ENCODE assay signal across 11 cellular contexts in genomic region chr20:32510120-32510600, GRCh38.
DNase-seq lines count a peak whose midpoint lies in the region; ATAC-seq and TF ChIP-seq lines count a peak whose summit lies in the region.
"Had no signal": no experiment of that assay in that cellular context is flagged by ENCODE, and none has a peak within 500 bp of the region (broad histone marks: within the 10 kb centered on the region; RNA-seq: fewer than 3 reads in every experiment).

No MANE protein-coding gene starts in this region.

- no peak overlapping the region for H3K4me3 ChIP-seq in left lung
- H3K4me3 ChIP-seq: esophagus squamous epithelium, prostate gland, SJCRH30 had no signal

- H3K4me1 Mint-ChIP-seq in activated CD8-positive, alpha-beta memory T cell treated with anti-CD3 and anti-CD28 coated beads, Interleukin-2, amount 10 ng/mL, durations not matched to agents 7 days and 5 days: peaks cover 27% of the 10 kb centered on the region
- peaks cover 44% of the 10 kb centered on the region for H3K4me1 Mint-ChIP-seq in activated CD4-positive, alpha-beta memory T cell treated with anti-CD3 and anti-CD28 coated beads, Interleukin-2, amount 10 ng/mL, durations not matched to agents 7 days and 5 days

- no peaks in the 10 kb centered on the region for H3K27me3 ChIP-seq in left lung
- H3K27me3 ChIP-seq: esophagus squamous epithelium had no signal

- CTCF ChIA-PET in activated CD8-positive, alpha-beta memory T cell treated with anti-CD3 and anti-CD28 coated beads, Interleukin-2, amount 10 ng/mL, durations not matched to agents 7 days and 5 days (lab: Charles Lee): interaction anchor here (4.3 kb wide), 1 partner anchor 143 kb away, joined by 15 read pairs; no protein-coding TSS in a partner anchor
- CTCF ChIA-PET in activated CD4-positive, alpha-beta memory T cell treated with anti-CD3 and anti-CD28 coated beads, Interleukin-2, amount 10 ng/mL, durations not matched to agents 7 days and 5 days (lab: Charles Lee): interaction anchor here (0.8 kb wide), 1 partner anchor 10 kb away, joined by 3 read pairs; no protein-coding TSS in a partner anchor

- DNase-seq in activated CD8-positive, alpha-beta memory T cell treated with anti-CD3 and anti-CD28 coated beads, Interleukin-2, amount 10 ng/mL, durations not matched to agents 7 days and 5 days: no peak
- DNase-seq in activated CD8-positive, alpha-beta memory T cell treated with anti-CD3 and anti-CD28 coated beads, Interleukin-2, amount 50 U/mL, for 4 hours: no peak
- no peak for DNase-seq in activated CD4-positive, alpha-beta memory T cell treated with anti-CD3 and anti-CD28 coated beads, Interleukin-2, amount 10 ng/mL, durations not matched to agents 7 days and 5 days
- DNase-seq in left lung (peak; percentile 26 to 76), NCI-H510A treated with DMSO at 0.1 percent for 48 hours (lab: John Stamatoyannopoulos, UW) (no peak), NCI-H187 treated with DMSO at 0.1 percent for 48 hours (lab: John Stamatoyannopoulos, UW) (no peak)
- peak; percentile 43 for DNase-seq in stimulated activated CD8-positive, alpha-beta memory T cell treated with anti-CD3 and anti-CD28 coated beads, Interleukin-4, amount 100 ng/mL, for 48 hours
- DNase-seq in central memory CD4-positive, alpha-beta T cell: no peak
- DNase-seq: esophagus squamous epithelium had no signal

- no peaks in the 10 kb centered on the region for H3K36me3 ChIP-seq in left lung
- H3K36me3 ChIP-seq: esophagus squamous epithelium, prostate gland, SJCRH30 had no signal

- no peaks in the 10 kb centered on the region for H3K9me3 Mint-ChIP-seq in activated CD8-positive, alpha-beta memory T cell treated with anti-CD3 and anti-CD28 coated beads, Interleukin-2, amount 10 ng/mL, durations not matched to agents 7 days and 5 days (ENCODE audit: low read depth)
- no peaks in the 10 kb centered on the region for H3K9me3 Mint-ChIP-seq in activated CD4-positive, alpha-beta memory T cell treated with anti-CD3 and anti-CD28 coated beads, Interleukin-2, amount 10 ng/mL, durations not matched to agents 7 days and 5 days

- peaks cover 1% of the 10 kb centered on the region for H3K36me3 Mint-ChIP-seq in activated CD8-positive, alpha-beta memory T cell treated with anti-CD3 and anti-CD28 coated beads, Interleukin-2, amount 10 ng/mL, durations not matched to agents 7 days and 5 days
- peaks cover 21% of the 10 kb centered on the region for H3K36me3 Mint-ChIP-seq in activated CD4-positive, alpha-beta memory T cell treated with anti-CD3 and anti-CD28 coated beads, Interleukin-2, amount 10 ng/mL, durations not matched to agents 7 days and 5 days (ENCODE audit: low read depth)

- peaks cover 3 to 74% of the 10 kb centered on the region in 2 donors for H3K4me1 ChIP-seq in left lung
- H3K4me1 ChIP-seq: prostate gland had no signal

- no peaks in the 10 kb centered on the region for H3K9me3 ChIP-seq in left lung
- H3K9me3 ChIP-seq: esophagus squamous epithelium, prostate gland, SJCRH30 had no signal

- peak overlapping the region; percentile 29 for H3K4me3 Mint-ChIP-seq in activated CD8-positive, alpha-beta memory T cell treated with anti-CD3 and anti-CD28 coated beads, Interleukin-2, amount 10 ng/mL, durations not matched to agents 7 days and 5 days
- peak overlapping the region; percentile 19 for H3K4me3 Mint-ChIP-seq in activated CD4-positive, alpha-beta memory T cell treated with anti-CD3 and anti-CD28 coated beads, Interleukin-2, amount 10 ng/mL, durations not matched to agents 7 days and 5 days

- peak overlapping the region in 1 of 2 donors; percentile 15 for H3K27ac ChIP-seq in left lung
- H3K27ac ChIP-seq: esophagus squamous epithelium, SJCRH30 had no signal

- no peak for TF ChIP-seq CTCF in left lung (IDR thresholded peaks at IDR 0.05)

- POLR2A ChIA-PET in activated CD4-positive, alpha-beta memory T cell treated with anti-CD3 and anti-CD28 coated beads, Interleukin-2, amount 10 ng/mL, durations not matched to agents 7 days and 5 days (lab: Charles Lee): interaction anchor here (1.5 kb wide), 1 partner anchor 14 kb away, joined by 3 read pairs; no protein-coding TSS in a partner anchor

- H3K27me3 Mint-ChIP-seq in activated CD8-positive, alpha-beta memory T cell treated with anti-CD3 and anti-CD28 coated beads, Interleukin-2, amount 10 ng/mL, durations not matched to agents 7 days and 5 days: no peaks in the 10 kb centered on the region
- H3K27me3 Mint-ChIP-seq in activated CD4-positive, alpha-beta memory T cell treated with anti-CD3 and anti-CD28 coated beads, Interleukin-2, amount 10 ng/mL, durations not matched to agents 7 days and 5 days: no peaks in the 10 kb centered on the region

- intact Hi-C loops in left lung (cut with DNase I): no loop called here

- H3K27ac Mint-ChIP-seq in activated CD8-positive, alpha-beta memory T cell treated with anti-CD3 and anti-CD28 coated beads, Interleukin-2, amount 10 ng/mL, durations not matched to agents 7 days and 5 days: peak overlapping the region; percentile 62
- peak overlapping the region; percentile 67 for H3K27ac Mint-ChIP-seq in activated CD4-positive, alpha-beta memory T cell treated with anti-CD3 and anti-CD28 coated beads, Interleukin-2, amount 10 ng/mL, durations not matched to agents 7 days and 5 days

- peak; percentile 31 for ATAC-seq in activated CD8-positive, alpha-beta memory T cell treated with anti-CD3 and anti-CD28 coated beads, Interleukin-2, amount 10 ng/mL, durations not matched to agents 7 days and 5 days
- ATAC-seq in left lung: no peak

Comparison
In these comparisons a context has a peak if more than half of its experiments do, and no peak if none do; other contexts are left out.
1. DNase-seq: peak in left lung (2 of 2) and stimulated activated CD8-positive, alpha-beta memory T cell treated with anti-CD3 and anti-CD28 coated beads, Interleukin-4, amount 100 ng/mL, for 48 hours (single experiment); none in activated CD8-positive, alpha-beta memory T cell treated with anti-CD3 and anti-CD28 coated beads, Interleukin-2, amount 10 ng/mL, durations not matched to agents 7 days and 5 days (single experiment), activated CD8-positive, alpha-beta memory T cell treated with anti-CD3 and anti-CD28 coated beads, Interleukin-2, amount 50 U/mL, for 4 hours (single experiment), activated CD4-positive, alpha-beta memory T cell treated with anti-CD3 and anti-CD28 coated beads, Interleukin-2, amount 10 ng/mL, durations not matched to agents 7 days and 5 days (single experiment), NCI-H510A treated with DMSO at 0.1 percent for 48 hours (single experiment), NCI-H187 treated with DMSO at 0.1 percent for 48 hours (single experiment) and central memory CD4-positive, alpha-beta T cell (single experiment).